Comparison of ENCODE assay signal across 17 cellular contexts in genomic region chr20:3400260-3401155, GRCh38.
"Had no signal": no experiment of that assay in that cellular context is flagged by ENCODE, and none has a peak within 500 bp of the region (broad histone marks: within the 10 kb centered on the region; RNA-seq: fewer than 3 reads in every experiment).

No MANE protein-coding gene starts in this region.

- H2AFZ ChIP-seq: parathyroid adenoma had no signal

- H3K9ac ChIP-seq: parathyroid adenoma had no signal

- ATAC-seq: effector memory CD8-positive, alpha-beta T cell; mucosa of descending colon; naive thymus-derived CD8-positive, alpha-beta T cell had no signal

- H3K36me3 ChIP-seq: neutrophil had no signal

- H3K4me3 ChIP-seq: mucosa of descending colon, skin epidermis had no signal

- H3K27ac ChIP-seq: neutrophil, parathyroid adenoma, skin epidermis had no signal

- H3K9me3 ChIP-seq: mucosa of descending colon, neutrophil had no signal

- DNase-seq: activated CD4-positive, alpha-beta T cell treated with anti-CD3 and anti-CD28 coated beads, Interleukin-2, amount 10 ng/mL, durations not matched to agents 24 days and 14 days; activated CD4-positive, CD25-positive, alpha-beta regulatory T cell; activated CD8-positive, alpha-beta memory T cell treated with anti-CD3 and anti-CD28 coated beads for 24 hours; activated naive CD8-positive, alpha-beta T cell treated with anti-CD3 and anti-CD28 coated beads for 36 hours; dermis blood vessel endothelial cell; effector memory CD8-positive, alpha-beta T cell; mammary epithelial cell; mucosa of descending colon; naive thymus-derived CD8-positive, alpha-beta T cell; retina; stimulated activated CD4-positive, alpha-beta T cell treated with anti-CD3 and anti-CD28 coated beads, Interleukin-4, amount 100 ng/mL, for 4 hours; stimulated activated CD8-positive, alpha-beta memory T cell treated with anti-CD3 and anti-CD28 coated beads, Interleukin-4, amount 100 ng/mL, for 48 hours; stimulated activated naive CD4-positive, alpha-beta T cell treated with Interleukin-2 at 50 U/mL for 16 hours; trophoblast cell had no signal
